Comparison of ENCODE assay signal across 8 cellular contexts in genomic region chr6:42449917-42450313, GRCh38. TPM values are rescaled to one million over a fixed set of nuclear protein-coding genes. Genes with fewer than 3 reads are reported as not detected.
DNase-seq lines count a peak whose midpoint lies in the region; ATAC-seq, FAIRE-seq and TF ChIP-seq lines count a peak whose summit lies in the region.

No MANE protein-coding gene starts in this region.

- TF ChIP-seq CTCF in BE2C (IDR thresholded peaks at IDR 0.05; ENCODE audit: low read depth, low read length) (no peak; the same call in 1 of the 2 replicates), GM12878 (IDR thresholded peaks at IDR 0.05 in 2 of 3, conservative IDR thresholded peaks at IDR 0.05 in 1 of 3; ENCODE audit: control insufficient read depth in 2 of 3, extremely low read depth in 1 of 3, insufficient read depth in 1 of 3, low read depth in 3 of 3, low read length in 3 of 3) (no peak)

- no peaks in the 10 kb centered on the region; the same call in 1 of the 2 replicates for H3K36me3 ChIP-seq in BE2C
- H3K36me3 ChIP-seq in HUES6 (ENCODE audit: control insufficient read depth, insufficient read depth, low read length), result no peaks in the 10 kb centered on the region
- H3K36me3 ChIP-seq in GM12878 (ENCODE audit: control insufficient read depth in 2 of 2, insufficient read depth in 2 of 2, low read length in 1 of 2), result no peaks in the 10 kb centered on the region
- no peaks in the 10 kb centered on the region for H3K36me3 ChIP-seq in mucosa of rectum (ENCODE audit: control insufficient read depth in 2 of 2, insufficient read depth in 2 of 2, low read length in 2 of 2)

- RAD21 ChIA-PET in GM12878 (lab: Charles Lee; ENCODE audit: unreplicated experiment), result interaction anchor here (0.6 to 2.9 kb wide), 8 partner anchors 25 to 509 kb away, joined by 3 to 10 read pairs (median 5); partner anchors contain the start of gene UBR2

- H3K4me2 ChIP-seq in GM12878 (ENCODE audit: control insufficient read depth, insufficient read depth), result peak overlapping the region; percentile 85

- DNase-seq in BE2C (no peak), GM12878 (ENCODE audit: low read depth, low spot score) (no peak), 8988T (no peak), NCI-H146 treated with DMSO at 0.1 percent for 48 hours (lab: John Stamatoyannopoulos, UW; ENCODE audit: unreplicated experiment) (no peak), AG08395 (ENCODE audit: low spot score) (no peak), NCI-H2171 treated with DMSO at 0.1 percent for 48 hours (lab: John Stamatoyannopoulos, UW) (no peak)

- CTCF ChIA-PET in GM12878 (lab: Yijun Ruan, JAX), result interaction anchor here (1.0 to 4.0 kb wide), 5 partner anchors 10 to 97 kb away, joined by 3 to 29 read pairs (median 14); no protein-coding TSS in a partner anchor

- H3K79me2 ChIP-seq in GM12878 (ENCODE audit: control insufficient read depth, insufficient read depth, low read length), result peaks cover 39% of the 10 kb centered on the region

- H3K27ac ChIP-seq in HUES6 (ENCODE audit: low read depth, low read length) (no peak overlapping the region), GM12878 (ENCODE audit: control insufficient read depth, insufficient read depth) (peak overlapping the region; percentile 48), mucosa of rectum (ENCODE audit: low read depth in 2 of 2, low read length in 2 of 2) (peak overlapping the region; percentile 48 to 74)

- WGBS in GM12878 (ENCODE audit: insufficient coverage, insufficient replicate concordance, low lambda C conversion rate, missing lambda C conversion rate), result 1% methylated on average over 4 of the region's 4 CpGs

- no peak for TF ChIP-seq RAD21 in GM12878 (IDR thresholded peaks at IDR 0.05; ENCODE audit: insufficient read depth, low read depth, low read length)

- H2AFZ ChIP-seq in GM12878 (ENCODE audit: control insufficient read depth, low read depth, low read length), result no peak overlapping the region

- no peak for ATAC-seq in GM12878

- no TSS peak for BruUV-seq in GM12878 (replicated peaks; lab: Mats Ljungman, UMichigan)

- peak; percentile 35 for FAIRE-seq in GM12878 (lab: Jason Lieb, UNC)

- H4K20me1 ChIP-seq in GM12878 (ENCODE audit: control insufficient read depth, insufficient read depth), result no peaks in the 10 kb centered on the region

- POLR2A ChIA-PET in GM12878 (lab: Charles Lee), result interaction anchor here (1.4 to 2.7 kb wide), 4 partner anchors 8 to 82 kb away, joined by 3 to 10 read pairs (median 6); no protein-coding TSS in a partner anchor

- TF ChIP-seq POLR2A in GM12878 (IDR thresholded peaks at IDR 0.05; ENCODE audit: low read depth, low read length), result no peak

- H3K9ac ChIP-seq in HUES6 (ENCODE audit: low read length) (no peak overlapping the region), GM12878 (ENCODE audit: control insufficient read depth, insufficient read depth, low read length) (no peak overlapping the region), mucosa of rectum (ENCODE audit: low read depth in 1 of 2, low read length in 2 of 2) (peak overlapping the region in 1 of 2 donors; percentile 28)

- no peaks in the 10 kb centered on the region for H3K27me3 ChIP-seq in BE2C
- no peaks in the 10 kb centered on the region for H3K27me3 ChIP-seq in HUES6 (ENCODE audit: control insufficient read depth, insufficient read depth, low read length)
- H3K27me3 ChIP-seq in GM12878 (replicated peaks in 1 of 2; ENCODE audit: control insufficient read depth in 2 of 2, insufficient read depth in 2 of 2, low read length in 1 of 2), result no peaks in the 10 kb centered on the region
- no peaks in the 10 kb centered on the region for H3K27me3 ChIP-seq in mucosa of rectum (ENCODE audit: control insufficient read depth in 2 of 2, insufficient read depth in 2 of 2, low read length in 2 of 2)

- no peaks in the 10 kb centered on the region; the same call in 1 of the 2 replicates for H3K4me1 ChIP-seq in BE2C
- H3K4me1 ChIP-seq in HUES6 (ENCODE audit: control insufficient read depth, insufficient read depth, low read length), result peaks cover 20% of the 10 kb centered on the region
- H3K4me1 ChIP-seq in GM12878 (ENCODE audit: control insufficient read depth, insufficient read depth, low read length), result peaks cover 15% of the 10 kb centered on the region
- peaks cover 15 to 23% of the 10 kb centered on the region in 2 donors for H3K4me1 ChIP-seq in mucosa of rectum (ENCODE audit: control insufficient read depth in 2 of 2, insufficient read depth in 2 of 2, low read length in 2 of 2)

- in situ Hi-C loops in GM12878 (cut with MboI), result no loop called here

- H3K4me3 ChIP-seq in BE2C (ENCODE audit: low read depth, low read length) (peak overlapping the region; percentile 84), HUES6 (ENCODE audit: low read depth, low read length) (peak overlapping the region; percentile 97), GM12878 (peak overlapping the region; percentile 88), mucosa of rectum (ENCODE audit: low read length in 2 of 2) (peak overlapping the region; percentile 41 to 84)

- no peak for TF ChIP-seq EP300 in GM12878 (IDR thresholded peaks at IDR 0.05; ENCODE audit: borderline replicate concordance in 1 of 2, control insufficient read depth in 1 of 2, low read depth in 2 of 2, low read length in 2 of 2)

- SMC1A ChIA-PET in GM12878 (lab: Charles Lee; ENCODE audit: uncharacterized antibody, unreplicated experiment), result interaction anchor here (0.7 to 4.1 kb wide), 16 partner anchors 9 to 366 kb away, joined by 3 to 23 read pairs (median 6); no protein-coding TSS in a partner anchor

- intact Hi-C loops in GM12878 (cut with micrococcal nuclease; ENCODE audit: unreplicated experiment), result loop anchor here (5.0 kb wide), 1 partner anchor 83 kb away; no protein-coding TSS in a partner anchor

- H3K9me3 ChIP-seq in BE2C (no peaks in the 10 kb centered on the region), HUES6 (ENCODE audit: control insufficient read depth, insufficient read depth, low read depth, low read length) (no peaks in the 10 kb centered on the region), GM12878 (replicated peaks; ENCODE audit: control insufficient read depth, insufficient read depth, low read length) (no peaks in the 10 kb centered on the region), mucosa of rectum (ENCODE audit: control insufficient read depth in 2 of 2, low read length in 2 of 2) (no peaks in the 10 kb centered on the region)

TF ChIP-seq in GM12878, 131 proteins besides CTCF, POLR2A, EP300 and RAD21:
- 0 out of 2 replicates have a peak, but pooled peaks have one; percentile 3 for TF ChIP-seq CBFB (IDR thresholded peaks at IDR 0.05; ENCODE audit: low read depth)
- TF ChIP-seq SIX5 (IDR thresholded peaks at IDR 0.05; ENCODE audit: low read depth, low read length, severe bottlenecking), result no peak
- TF ChIP-seq RELB (IDR thresholded peaks at IDR 0.05; ENCODE audit: low read depth), result no peak
TF ChIP-seq in GM12878: peak in this region for 1.

RNA-seq across cellular contexts. Expression of gene TRERF1, which starts 1.8 kb away (rescaled TPM):
- polyA plus RNA-seq in BE2C (2012; ENCODE audit: insufficient read depth, insufficient read length, low read depth), result 7.2 TPM
- 18.5 and 22.0 TPM in 2 replicates for total RNA-seq in GM12878 (2013; cell fraction: nucleolus; rRNA removed)
- total RNA-seq in GM12878 (2014; rRNA removed) (10.1 and 10.7 TPM in 2 replicates), GM12878 (2014; rRNA removed; fragmentation: Illumina TruSeq; extraction: Trizol) (7.5 and 7.9 TPM in 2 replicates), GM12878 (2021) (19.4 and 19.5 TPM in 2 replicates)
- polyA plus RNA-seq in GM12878 (2011; ENCODE audit: low read depth), result 3.9 TPM
- polyA plus RNA-seq in GM12878 (2011; rRNA removed) (1.9 and 2.3 TPM in 2 replicates), GM12878 (2014; fragmentation: Illumina TruSeq; extraction: Trizol) (12.7 and 13.6 TPM in 2 replicates), GM12878 (2014; fragmentation: Nextera tagmentation; extraction: Ambion mirVana) (1 to 10 TPM; 2.2 to 2.6 TPM), GM12878 (2014; rRNA removed) (11.7 and 15.0 TPM in 2 replicates), GM12878 (2016; fragmentation: Nextera tagmentation; extraction: Ambion mirVana) (1 to 10 TPM; 5.5 to 6.6 TPM)
- 1.9 and 2.1 TPM in 2 replicates for polyA plus RNA-seq in GM12878 (2011; cell fraction: cytosol; rRNA removed)
- polyA plus RNA-seq in GM12878 (2011; cell fraction: nucleus; rRNA removed), result 5.0 and 6.6 TPM in 2 replicates
- 6.3 and 7.2 TPM in 2 replicates for polyA plus RNA-seq in GM12878 (2012)
- 2.2 and 3.4 TPM in 2 replicates for polyA minus RNA-seq in GM12878 (2011; rRNA and poly(A)+ RNA removed)
- polyA minus RNA-seq in GM12878 (2011; cell fraction: cytosol; rRNA and poly(A)+ RNA removed), result 1.7 and 2.7 TPM in 2 replicates
- polyA minus RNA-seq in GM12878 (2011; cell fraction: nucleus; rRNA and poly(A)+ RNA removed), result 1.3 and 2.6 TPM in 2 replicates
